18 cellular contexts compared by ENCODE assay signal in the genomic region with DNA sequence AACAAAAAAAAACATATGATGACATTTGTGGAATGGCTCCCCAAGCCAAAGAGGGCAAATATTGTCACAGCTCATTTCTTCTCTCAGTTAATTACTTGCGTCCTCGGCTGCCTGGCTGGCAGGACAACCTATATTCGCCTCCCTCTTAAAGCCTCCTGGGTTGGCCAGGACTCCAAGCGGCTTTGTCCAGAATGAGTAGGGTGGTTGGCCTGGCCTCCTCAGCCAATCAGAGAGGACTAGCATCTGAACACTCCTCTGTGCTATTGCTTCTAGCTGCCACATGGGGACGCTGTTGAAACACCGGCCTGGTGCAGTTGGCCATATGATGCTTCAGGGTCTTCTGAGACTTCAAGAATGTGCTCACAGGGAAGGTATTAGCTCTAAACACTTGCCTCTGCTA. TPM values are rescaled to one million over a fixed set of nuclear protein-coding genes. Genes with fewer than 3 reads are reported as not detected.
"Had no signal": no experiment of that assay in that cellular context is flagged by ENCODE, and none has a peak within 500 bp of the region (broad histone marks: within the 10 kb centered on the region; RNA-seq: fewer than 3 reads in every experiment).

No MANE protein-coding gene starts in this region.

RNA-seq across cellular contexts. Expression of a gene that starts 4.7 kb away (rescaled TPM):
- total RNA-seq: kidney epithelial cell; left cardiac atrium; left colon; left lobe of liver; left ventricle myocardium inferior; left ventricle myocardium superior; liver; lung microvascular endothelial cell; mammary epithelial cell; mesenteric fat pad; mesothelial cell of epicardium; mononuclear cell; mucosa of descending colon; mucosa of gallbladder; myocyte; naive thymus-derived CD4-positive, alpha-beta T cell had no signal
- polyA plus RNA-seq: immature natural killer cell; keratinocyte; liver; mammary epithelial cell; naive thymus-derived CD4-positive, alpha-beta T cell had no signal
